In genomic region chr7:92485267-92485892, GRCh38 we compare ENCODE assay signal across 21 cellular contexts. TPM values are rescaled to one million over a fixed set of nuclear protein-coding genes. Genes with fewer than 3 reads are reported as not detected.
A peak's percentile ranks its signal among the peaks of the same experiment; 100 is the strongest.
DNase-seq lines count a peak whose midpoint lies in the region; ATAC-seq, FAIRE-seq and TF ChIP-seq lines count a peak whose summit lies in the region.
"Had no signal": no experiment of that assay in that cellular context is flagged by ENCODE, and none has a peak within 500 bp of the region (broad histone marks: within the 10 kb centered on the region; RNA-seq: fewer than 3 reads in every experiment).

No MANE protein-coding gene starts in this region.

- DNase-seq in activated CD8-positive, alpha-beta memory T cell treated with anti-CD3 and anti-CD28 coated beads, Interleukin-2, amount 10 ng/mL, durations not matched to agents 7 days and 5 days = peak; percentile 12
- no peak for DNase-seq in activated CD8-positive, alpha-beta memory T cell treated with anti-CD3 and anti-CD28 coated beads, Interleukin-2, amount 50 U/mL, for 4 hours
- peak; percentile 3 for DNase-seq in ELR (ENCODE audit: low read depth)
- DNase-seq in bronchial epithelial cell (ENCODE audit: low read depth) = peak; percentile 21
- DNase-seq in esophagus squamous epithelium (lab: John Stamatoyannopoulos, UW) = no peak
- no peak for DNase-seq in NCI-H1417 (lab: John Stamatoyannopoulos, UW)
- DNase-seq in SW 1271 (lab: John Stamatoyannopoulos, UW) = no peak
- DNase-seq: DMS79 treated with DMSO at 0.1 percent for 48 hours, GF-D8, GM23248, HCEC 1CT, MV-4-11, NCI-H1417 treated with DMSO at 0.1 percent for 48 hours, NCI-H1930, NCI-H69 had no signal

- no peaks in the 10 kb centered on the region for H3K27me3 ChIP-seq in bronchial epithelial cell (ENCODE audit: control insufficient read depth, insufficient read depth, low read length)
- H3K27me3 ChIP-seq in mucosa of rectum (ENCODE audit: control insufficient read depth in 2 of 2, insufficient read depth in 2 of 2, low read length in 2 of 2) = no peaks in the 10 kb centered on the region
- H3K27me3 ChIP-seq in esophagus squamous epithelium = no peaks in the 10 kb centered on the region
- H3K27me3 ChIP-seq: BLaER1 treated with 17β-estradiol and CSF1 and Interleukin-3, amounts not matched to agents 10 nM and 100 nM had no signal

- intact Hi-C loops in esophagus squamous epithelium (cut with DNase I) = no loop called here

- H3K27ac ChIP-seq in mucosa of rectum (ENCODE audit: low read depth in 2 of 2, low read length in 2 of 2) (peak overlapping the region; percentile 74 to 86), esophagus squamous epithelium (peak overlapping the region in 2 of 4 donors; percentile 20 to 27)
- H3K27ac ChIP-seq: A549; BLaER1 treated with 17β-estradiol and CSF1 and Interleukin-3, amounts not matched to agents 10 nM and 100 nM; GM23248 had no signal

- no peak for TF ChIP-seq POLR2A in esophagus squamous epithelium (IDR thresholded peaks at IDR 0.05)

- H3K4me1 Mint-ChIP-seq in activated CD8-positive, alpha-beta memory T cell treated with anti-CD3 and anti-CD28 coated beads, Interleukin-2, amount 10 ng/mL, durations not matched to agents 7 days and 5 days = no peaks in the 10 kb centered on the region

- H3K27me3 Mint-ChIP-seq in activated CD8-positive, alpha-beta memory T cell treated with anti-CD3 and anti-CD28 coated beads, Interleukin-2, amount 10 ng/mL, durations not matched to agents 7 days and 5 days = no peaks in the 10 kb centered on the region

- no peak for ATAC-seq in activated CD8-positive, alpha-beta memory T cell treated with anti-CD3 and anti-CD28 coated beads, Interleukin-2, amount 10 ng/mL, durations not matched to agents 7 days and 5 days
- ATAC-seq: A549 had no signal

- H3K27ac Mint-ChIP-seq in activated CD8-positive, alpha-beta memory T cell treated with anti-CD3 and anti-CD28 coated beads, Interleukin-2, amount 10 ng/mL, durations not matched to agents 7 days and 5 days = no peak overlapping the region

- H3K4me3 ChIP-seq in bronchial epithelial cell (ENCODE audit: low read depth, low read length) (no peak overlapping the region), mucosa of rectum (ENCODE audit: low read length in 2 of 2) (no peak overlapping the region), esophagus squamous epithelium (no peak overlapping the region)
- H3K4me3 ChIP-seq: A549; BLaER1 treated with 17β-estradiol and CSF1 and Interleukin-3, amounts not matched to agents 10 nM and 100 nM; GM23248; K562 had no signal

- H3K9me3 ChIP-seq in mucosa of rectum (ENCODE audit: control insufficient read depth in 2 of 2, low read length in 2 of 2) (no peaks in the 10 kb centered on the region), esophagus squamous epithelium (no peaks in the 10 kb centered on the region)
- H3K9me3 ChIP-seq: A549; BLaER1 treated with 17β-estradiol and CSF1 and Interleukin-3, amounts not matched to agents 10 nM and 100 nM had no signal

- H3K36me3 ChIP-seq in bronchial epithelial cell (ENCODE audit: control insufficient read depth, insufficient read depth, low read length) (peaks cover 3% of the 10 kb centered on the region), mucosa of rectum (ENCODE audit: control insufficient read depth in 2 of 2, insufficient read depth in 2 of 2, low read length in 2 of 2) (peaks cover 20 to 27% of the 10 kb centered on the region in 2 donors), esophagus squamous epithelium (peaks cover 0 to 64% (median 19%) of the 10 kb centered on the region in 3 donors)

- H3K4me3 Mint-ChIP-seq in activated CD8-positive, alpha-beta memory T cell treated with anti-CD3 and anti-CD28 coated beads, Interleukin-2, amount 10 ng/mL, durations not matched to agents 7 days and 5 days = no peak overlapping the region

- FAIRE-seq in bronchial epithelial cell (lab: Jason Lieb, UNC) = no peak
- FAIRE-seq: A549, GM12891, GM18507, K562 had no signal

- H3K4me1 ChIP-seq in mucosa of rectum (ENCODE audit: control insufficient read depth in 2 of 2, insufficient read depth in 2 of 2, low read length in 2 of 2) (peaks cover 6 to 12% of the 10 kb centered on the region in 2 donors), esophagus squamous epithelium (no peaks in the 10 kb centered on the region)
- H3K4me1 ChIP-seq: A549; BLaER1 treated with 17β-estradiol and CSF1 and Interleukin-3, amounts not matched to agents 10 nM and 100 nM had no signal

- H3K36me3 Mint-ChIP-seq in activated CD8-positive, alpha-beta memory T cell treated with anti-CD3 and anti-CD28 coated beads, Interleukin-2, amount 10 ng/mL, durations not matched to agents 7 days and 5 days = peaks cover 15% of the 10 kb centered on the region

- WGBS in esophagus squamous epithelium, 2 donors = 95 to 100% methylated on average over 2 of the region's 2 CpGs

- TF ChIP-seq CTCF in bronchial epithelial cell (IDR thresholded peaks at IDR 0.05; ENCODE audit: insufficient read depth, low read length, severe bottlenecking) (no peak), esophagus squamous epithelium (IDR thresholded peaks at IDR 0.05) (no peak)

- CTCF ChIA-PET in activated CD8-positive, alpha-beta memory T cell treated with anti-CD3 and anti-CD28 coated beads, Interleukin-2, amount 10 ng/mL, durations not matched to agents 7 days and 5 days (lab: Charles Lee) = no interaction called here

- no peak overlapping the region for H3K9ac ChIP-seq in mucosa of rectum (ENCODE audit: low read depth in 1 of 2, low read length in 2 of 2)
- H3K9ac ChIP-seq: BLaER1 treated with 17β-estradiol and CSF1 and Interleukin-3, amounts not matched to agents 10 nM and 100 nM; GM23248 had no signal

- H3K9me3 Mint-ChIP-seq in activated CD8-positive, alpha-beta memory T cell treated with anti-CD3 and anti-CD28 coated beads, Interleukin-2, amount 10 ng/mL, durations not matched to agents 7 days and 5 days (ENCODE audit: low read depth) = no peaks in the 10 kb centered on the region

RNA-seq across cellular contexts. Expression of gene ERVW-1, which starts 7.6 kb away (rescaled TPM):
- total RNA-seq in activated CD8-positive, alpha-beta memory T cell treated with anti-CD3 and anti-CD28 coated beads, Interleukin-2, amount 10 ng/mL, durations not matched to agents 7 days and 5 days = not detected
- total RNA-seq in bronchial epithelial cell (not detected in 2 replicates), esophagus squamous epithelium (not detected)
- total RNA-seq: GM23248, K562 had no signal

RNA-seq across cellular contexts. Expression of gene GATAD1, which starts 38.1 kb away (rescaled TPM):
- 10 to 100 TPM; 18.3 to 21.0 TPM for total RNA-seq in activated CD8-positive, alpha-beta memory T cell treated with anti-CD3 and anti-CD28 coated beads, Interleukin-2, amount 10 ng/mL, durations not matched to agents 7 days and 5 days
- total RNA-seq in bronchial epithelial cell (14.3 and 16.3 TPM in 2 replicates), esophagus squamous epithelium (10 to 100 TPM in 3 of 4 donors, 1 to 10 TPM in 1; 9.2 to 30.9 (median 18.0) TPM)

RNA-seq across cellular contexts. Expression of gene PEX1, which starts 42.9 kb away (rescaled TPM):
- total RNA-seq in activated CD8-positive, alpha-beta memory T cell treated with anti-CD3 and anti-CD28 coated beads, Interleukin-2, amount 10 ng/mL, durations not matched to agents 7 days and 5 days = 10 to 100 TPM; 16.8 to 18.4 TPM
- total RNA-seq in bronchial epithelial cell = 11.6 and 20.1 TPM in 2 replicates
- 10 to 100 TPM in 3 of 4 donors, 1 to 10 TPM in 1; 9.3 to 25.0 (median 13.2) TPM for total RNA-seq in esophagus squamous epithelium

RNA-seq across cellular contexts. Expression of gene RBM48, which starts 43.2 kb away (rescaled TPM):
- total RNA-seq in activated CD8-positive, alpha-beta memory T cell treated with anti-CD3 and anti-CD28 coated beads, Interleukin-2, amount 10 ng/mL, durations not matched to agents 7 days and 5 days = 10 to 100 TPM; 18.5 to 19.0 TPM
- total RNA-seq in bronchial epithelial cell (6.9 and 9.0 TPM in 2 replicates), esophagus squamous epithelium (10 to 100 TPM in 1 of 4 donors, 1 to 10 TPM in 3; 5.3 to 11.1 (median 7.3) TPM)

Comparison
In these comparisons a context has a peak if more than half of its experiments do, and no peak if none do; other contexts are left out.
1. DNase-seq: peak in activated CD8-positive, alpha-beta memory T cell treated with anti-CD3 and anti-CD28 coated beads, Interleukin-2, amount 10 ng/mL, durations not matched to agents 7 days and 5 days (single experiment), ELR (single experiment) and bronchial epithelial cell (single experiment); none in activated CD8-positive, alpha-beta memory T cell treated with anti-CD3 and anti-CD28 coated beads, Interleukin-2, amount 50 U/mL, for 4 hours (single experiment), esophagus squamous epithelium (single experiment), NCI-H1417 (0 of 3) and SW 1271 (0 of 2).